In genomic region chr7:106056513-106057203, GRCh38 we compare ENCODE assay signal across 8 cellular contexts. TPM values are rescaled to one million over a fixed set of nuclear protein-coding genes. Genes with fewer than 3 reads are reported as not detected.
DNase-seq lines count a peak whose midpoint lies in the region; ATAC-seq and TF ChIP-seq lines count a peak whose summit lies in the region.

No MANE protein-coding gene starts in this region.

- H3K36me3 Mint-ChIP-seq in activated naive CD8-positive, alpha-beta T cell treated with anti-CD3 and anti-CD28 coated beads for 36 hours: no peaks in the 10 kb centered on the region

- DNase-seq in GM03348 (ENCODE audit: low spot score) (peak; percentile 87), HAP-1 (ENCODE audit: low spot score in 2 of 2) (peak; percentile 76 to 82), MV-4-11 (lab: John Stamatoyannopoulos, UW) (peak; percentile 40), cardiac muscle cell (ENCODE audit: low read depth in 1 of 2, low spot score in 1 of 2) (peak; percentile 83 to 86), renal cortical epithelial cell (ENCODE audit: low read depth) (peak; percentile 54)
- peak; percentile 65 for DNase-seq in activated naive CD8-positive, alpha-beta T cell treated with anti-CD3 and anti-CD28 coated beads for 36 hours

- ATAC-seq in SK-N-SH treated with all-trans-retinoic acid at 6 μM for 48 hours (peak; percentile 96), GM19455 (IDR thresholded peaks at IDR 0.05; ENCODE audit: unreplicated experiment) (no peak)

- peak; percentile 88 for TF ChIP-seq CTCF in cardiac muscle cell (IDR thresholded peaks at IDR 0.05; ENCODE audit: low read depth, low read length)

- no peak overlapping the region for H3K27ac Mint-ChIP-seq in activated naive CD8-positive, alpha-beta T cell treated with anti-CD3 and anti-CD28 coated beads for 36 hours

- H3K27ac ChIP-seq in cardiac muscle cell: no peak overlapping the region

- H3K27me3 ChIP-seq in HAP-1 (ENCODE audit: low read depth) (peaks cover 6% of the 10 kb centered on the region; the same call in 1 of the 2 replicates), cardiac muscle cell (no peaks in the 10 kb centered on the region)

- no peak overlapping the region for H3K4me3 Mint-ChIP-seq in activated naive CD8-positive, alpha-beta T cell treated with anti-CD3 and anti-CD28 coated beads for 36 hours

- H3K4me3 ChIP-seq in HAP-1 (no peak overlapping the region), cardiac muscle cell (no peak overlapping the region)

- H3K9me3 Mint-ChIP-seq in activated naive CD8-positive, alpha-beta T cell treated with anti-CD3 and anti-CD28 coated beads for 36 hours: no peaks in the 10 kb centered on the region

- peaks cover 27% of the 10 kb centered on the region for H3K4me1 Mint-ChIP-seq in activated naive CD8-positive, alpha-beta T cell treated with anti-CD3 and anti-CD28 coated beads for 36 hours

- H3K36me3 ChIP-seq in HAP-1 (replicated peaks) (no peaks in the 10 kb centered on the region), cardiac muscle cell (no peaks in the 10 kb centered on the region)

- H3K9me3 ChIP-seq in HAP-1 (no peaks in the 10 kb centered on the region), cardiac muscle cell (ENCODE audit: low read depth) (no peaks in the 10 kb centered on the region)

- no peaks in the 10 kb centered on the region for H3K27me3 Mint-ChIP-seq in activated naive CD8-positive, alpha-beta T cell treated with anti-CD3 and anti-CD28 coated beads for 36 hours

- no peaks in the 10 kb centered on the region for H3K4me1 ChIP-seq in HAP-1
- no peaks in the 10 kb centered on the region for H3K4me1 ChIP-seq in cardiac muscle cell (ENCODE audit: low read depth)

- in situ Hi-C loops in HAP-1 (cut with MboI; ENCODE audit: low sequenced_read_pairs): loop anchor here (5.0 to 25.0 kb wide), 2 partner anchors 96 to 406 kb away; no protein-coding TSS in a partner anchor

TF ChIP-seq in SK-N-SH treated with all-trans-retinoic acid at 6 μM for 48 hours, 23 proteins besides CTCF, POLR2A, EP300 and RAD21:
- peak; percentile 36; the same call in 1 of the 2 replicates for TF ChIP-seq ZNF70 (CRISPR knock-in tag; IDR thresholded peaks at IDR 0.05)
- TF ChIP-seq ZNF8 (CRISPR knock-in tag; IDR thresholded peaks at IDR 0.05): no peak
- TF ChIP-seq SNAI2 (CRISPR knock-in tag; IDR thresholded peaks at IDR 0.05): no peak

RNA-seq across cellular contexts. Expression of gene SYPL1, which starts 55.5 kb away (rescaled TPM):
- 10 to 100 TPM; 41.6 to 42.8 TPM for total RNA-seq in activated naive CD8-positive, alpha-beta T cell treated with anti-CD3 and anti-CD28 coated beads for 36 hours
- total RNA-seq in cardiac muscle cell: 24.8 and 37.8 TPM in 2 replicates
- polyA plus RNA-seq in cardiac muscle cell: 80.9 and 112 TPM in 2 replicates
- 91.2 and 162 TPM in 2 replicates for total RNA-seq in renal cortical epithelial cell
